In the genomic region with DNA sequence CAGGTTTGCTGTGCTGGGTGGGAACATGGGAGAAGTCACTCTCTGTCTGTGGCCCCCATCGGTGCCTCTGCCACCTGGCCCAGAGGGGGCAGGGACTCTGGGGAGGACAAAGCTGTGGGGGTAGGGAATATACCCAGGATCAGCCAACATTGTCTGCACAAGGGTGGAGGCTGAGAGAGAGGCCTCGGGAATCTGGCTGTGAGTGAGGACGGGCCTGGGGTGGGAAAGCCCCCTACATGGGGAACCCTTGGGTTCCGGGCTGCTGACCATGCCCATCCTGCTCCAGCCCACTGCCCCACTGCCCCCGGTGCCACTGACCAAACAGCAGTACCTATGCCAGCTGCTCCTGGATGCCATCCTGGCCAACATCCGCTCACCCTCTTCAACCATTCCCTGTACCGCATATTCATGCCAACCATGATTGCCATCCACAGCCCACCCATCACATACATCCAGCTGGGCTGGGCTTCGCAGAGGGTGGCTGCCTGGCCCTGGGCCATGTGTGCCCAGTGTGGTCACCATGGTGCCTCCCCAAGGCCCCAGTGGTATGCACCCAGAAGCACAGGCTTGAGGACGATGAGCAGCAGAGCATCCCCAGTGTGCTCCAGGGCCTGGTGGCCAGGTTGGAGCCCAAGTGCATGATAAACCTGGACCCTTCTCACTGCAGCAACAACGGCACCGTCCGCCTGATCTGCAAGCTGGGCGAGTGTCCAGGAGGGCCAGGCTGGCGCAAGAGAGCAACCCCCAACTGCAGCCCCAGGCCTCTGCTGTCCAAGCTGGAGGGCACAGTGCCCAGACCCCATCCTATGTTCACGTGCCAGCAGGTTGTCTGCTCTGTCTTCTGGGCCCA, we compare ENCODE assay signal across 22 cellular contexts. TPM values are rescaled to one million over a fixed set of nuclear protein-coding genes. Genes with fewer than 3 reads are reported as not detected.
DNase-seq lines count a peak whose midpoint lies in the region; ATAC-seq, FAIRE-seq and TF ChIP-seq lines count a peak whose summit lies in the region.
"Had no signal": no experiment of that assay in that cellular context is flagged by ENCODE, and none has a peak within 500 bp of the region (broad histone marks: within the 10 kb centered on the region; RNA-seq: fewer than 3 reads in every experiment).

No MANE protein-coding gene starts in this region.

- H3K9me3 Mint-ChIP-seq in endodermal cell: no peaks in the 10 kb centered on the region
- no peaks in the 10 kb centered on the region for H3K9me3 Mint-ChIP-seq in type B pancreatic cell
- H3K9me3 Mint-ChIP-seq: CD4-positive, alpha-beta T cell had no signal

- H3K27ac ChIP-seq in K562 (ENCODE audit: extremely low read depth, low read depth, low read length) (no peak overlapping the region), endodermal cell (ENCODE audit: low read depth, low read length) (no peak overlapping the region), osteoblast (ENCODE audit: low read depth, low read length) (no peak overlapping the region)
- H3K27ac ChIP-seq: GM23248, Peyer's patch had no signal

- H3K27ac Mint-ChIP-seq in endodermal cell: no peak overlapping the region
- no peak overlapping the region for H3K27ac Mint-ChIP-seq in type B pancreatic cell
- H3K27ac Mint-ChIP-seq: CD4-positive, alpha-beta T cell had no signal

- H3K4me1 Mint-ChIP-seq in endodermal cell (no peaks in the 10 kb centered on the region), type B pancreatic cell (ENCODE audit: unreplicated experiment) (peaks cover 5% of the 10 kb centered on the region)

- H3K4me3 ChIP-seq in K562 (no peak overlapping the region), endodermal cell (ENCODE audit: low read length) (no peak overlapping the region), osteoblast (ENCODE audit: insufficient read depth, low read length) (no peak overlapping the region)
- H3K4me3 ChIP-seq: GM23248, HAP-1, Peyer's patch had no signal

- ATAC-seq in K562 (no peak), HG02642 (IDR thresholded peaks at IDR 0.05; ENCODE audit: poor library complexity, unreplicated experiment) (no peak), HG03095 (IDR thresholded peaks at IDR 0.05; ENCODE audit: unreplicated experiment) (no peak)

- CTCF ChIA-PET in K562 (lab: Yijun Ruan, JAX; ENCODE audit: low intra/inter-chr PET ratio): no interaction called here

- TF ChIP-seq RAD21 in K562 (CRISPR knock-in tag; conservative IDR thresholded peaks at IDR 0.05 in 1 of 2, IDR thresholded peaks at IDR 0.05 in 1 of 2): no peak

- no peaks in the 10 kb centered on the region for H3K27me3 ChIP-seq in K562 (ENCODE audit: control insufficient read depth in 2 of 2, insufficient read depth in 2 of 2, low read length in 2 of 2)
- H3K27me3 ChIP-seq in endodermal cell (ENCODE audit: control insufficient read depth, insufficient read depth, low read length, poor library complexity, severe bottlenecking): no peaks in the 10 kb centered on the region
- no peaks in the 10 kb centered on the region for H3K27me3 ChIP-seq in osteoblast (ENCODE audit: insufficient read depth, low read length)
- H3K27me3 ChIP-seq: Peyer's patch had no signal

- WGBS in K562 (ENCODE audit: insufficient coverage, low coverage, missing lambda C conversion rate): 45% methylated on average over 13 of the region's 15 CpGs
- 92 to 97% methylated on average over 8 to 15 of the region's 15 CpGs for WGBS in endodermal cell (ENCODE audit: insufficient coverage in 1 of 2, insufficient read length in 1 of 2), 2 experiments

- BruUV-seq in K562 (replicated peaks; lab: Mats Ljungman, UMichigan): no TSS peak

- POLR2A ChIA-PET in K562 (lab: Yijun Ruan, JAX): no interaction called here

- no peak overlapping the region for H3K4me2 ChIP-seq in K562 (ENCODE audit: insufficient read depth, low read length)
- no peak overlapping the region for H3K4me2 ChIP-seq in osteoblast (ENCODE audit: insufficient read depth, low read length)

- no peak for TF ChIP-seq POLR2A in K562 (conservative IDR thresholded peaks at IDR 0.05)

- no peak for TF ChIP-seq EP300 in K562 (IDR thresholded peaks at IDR 0.05; ENCODE audit: low read length)

- no peak overlapping the region for H3K4me3 Mint-ChIP-seq in endodermal cell
- H3K4me3 Mint-ChIP-seq in type B pancreatic cell: no peak overlapping the region
- H3K4me3 Mint-ChIP-seq: CD4-positive, alpha-beta T cell had no signal

- no peak for DNase-seq in K562 (ENCODE audit: extremely low read depth in 1 of 4, low spot score in 3 of 4)
- peak; percentile 31 for DNase-seq in endodermal cell
- DNase-seq in osteoblast (ENCODE audit: insufficient read length, low spot score, missing footprints): peak; percentile 19
- peak; percentile 65 for DNase-seq in type B pancreatic cell (ENCODE audit: extremely low spot score, unreplicated experiment)
- no peak for DNase-seq in SW480 (ENCODE audit: low spot score)
- DNase-seq: CD4-positive, alpha-beta T cell; COR-L47; DMS 273 treated with DMSO at 0.1 percent for 48 hours; DMS79 treated with DMSO at 0.1 percent for 48 hours; GM23248; IMR-90; NCI-H1694 treated with DMSO at 0.1 percent for 48 hours; NCI-H2081 treated with DMSO at 0.1 percent for 48 hours; NCI-H2171 treated with DMSO at 0.1 percent for 48 hours; NCI-H524 treated with DMSO at 0.1 percent for 48 hours; NCI-H82 had no signal

- H4K20me1 ChIP-seq in K562 (replicated peaks; ENCODE audit: control insufficient read depth, insufficient read depth, low read length) (no peaks in the 10 kb centered on the region), osteoblast (ENCODE audit: insufficient read depth, low read length) (no peaks in the 10 kb centered on the region)

- H3K9ac ChIP-seq in K562 (ENCODE audit: insufficient read depth in 1 of 2, low read depth in 2 of 2, low read length in 2 of 2) (no peak overlapping the region), endodermal cell (ENCODE audit: extremely low read depth, low read length, poor library complexity, severe bottlenecking) (no peak overlapping the region)
- H3K9ac ChIP-seq: GM23248 had no signal

- in situ Hi-C loops in K562 (cut with MboI): loop anchor here (10.0 kb wide), 1 partner anchor 1079 kb away; no protein-coding TSS in a partner anchor

- H3K4me1 ChIP-seq in K562 (replicated peaks in 1 of 2; ENCODE audit: control insufficient read depth in 2 of 2, insufficient read depth in 2 of 2, low read length in 2 of 2): peaks cover 0 to 10% of the 10 kb centered on the region in 2 experiments; a peak in 1 of 5 replicates
- no peaks in the 10 kb centered on the region for H3K4me1 ChIP-seq in endodermal cell (ENCODE audit: control insufficient read depth, insufficient read depth, low read length)
- H3K4me1 ChIP-seq in osteoblast (ENCODE audit: insufficient read depth, low read length): no peaks in the 10 kb centered on the region
- H3K4me1 ChIP-seq: HAP-1, Peyer's patch had no signal

- H3K9me3 ChIP-seq in K562 (replicated peaks; ENCODE audit: control insufficient read depth, insufficient read depth, low read depth, low read length) (no peaks in the 10 kb centered on the region), endodermal cell (ENCODE audit: control insufficient read depth, low read length) (no peaks in the 10 kb centered on the region), osteoblast (ENCODE audit: low read depth, low read length) (no peaks in the 10 kb centered on the region)
- H3K9me3 ChIP-seq: HAP-1, Peyer's patch had no signal

- H3K79me2 ChIP-seq in K562 (ENCODE audit: control insufficient read depth, insufficient read depth, low read length) (peaks cover 27% of the 10 kb centered on the region), osteoblast (ENCODE audit: insufficient read depth, low read length) (no peaks in the 10 kb centered on the region)

- H3K27me3 Mint-ChIP-seq in endodermal cell (ENCODE audit: insufficient read depth): no peaks in the 10 kb centered on the region
- no peaks in the 10 kb centered on the region for H3K27me3 Mint-ChIP-seq in type B pancreatic cell
- H3K27me3 Mint-ChIP-seq: CD4-positive, alpha-beta T cell had no signal

- H3K9me1 ChIP-seq in K562 (ENCODE audit: control insufficient read depth, insufficient read depth, low read length): no peaks in the 10 kb centered on the region

- no peaks in the 10 kb centered on the region for H3K36me3 Mint-ChIP-seq in endodermal cell (ENCODE audit: low read depth)
- H3K36me3 Mint-ChIP-seq in type B pancreatic cell: no peaks in the 10 kb centered on the region

- intact Hi-C loops in K562 (cut with micrococcal nuclease): no loop called here

- TF ChIP-seq CTCF in K562 (IDR thresholded peaks at IDR 0.05 in 2 of 3, conservative IDR thresholded peaks at IDR 0.05 in 1 of 3; ENCODE audit: insufficient read depth in 2 of 3, low read depth in 1 of 3, low read length in 3 of 3) (no peak), endodermal cell (conservative IDR thresholded peaks at IDR 0.05) (no peak), osteoblast (IDR thresholded peaks at IDR 0.05; ENCODE audit: extremely low read depth, low read depth, low read length) (no peak), type B pancreatic cell (conservative IDR thresholded peaks at IDR 0.05) (no peak)

- no peak for FAIRE-seq in K562 (lab: Jason Lieb, UNC)

- no peak overlapping the region for H2AFZ ChIP-seq in K562 (ENCODE audit: low read depth, low read length)
- no peak overlapping the region for H2AFZ ChIP-seq in osteoblast (ENCODE audit: low read length)
- H2AFZ ChIP-seq: GM23248 had no signal

- H3K36me3 ChIP-seq in K562 (ENCODE audit: control insufficient read depth, insufficient read depth, low read length) (no peaks in the 10 kb centered on the region), endodermal cell (ENCODE audit: control insufficient read depth, insufficient read depth, low read length) (no peaks in the 10 kb centered on the region), osteoblast (ENCODE audit: insufficient read depth, low read length) (no peaks in the 10 kb centered on the region)
- H3K36me3 ChIP-seq: HAP-1, Peyer's patch had no signal

RNA-seq across cellular contexts. Expression of gene POTEF, which starts 6.9 kb away (rescaled TPM):
- 6.4 and 10.3 TPM in 2 replicates for total RNA-seq in K562 (2011; cell fraction: chromatin; rRNA removed; ENCODE audit: low replicate concordance)
- 5.8 and 8.0 TPM in 2 replicates for total RNA-seq in K562 (2011; cell fraction: nucleolus; rRNA removed)
- total RNA-seq in K562 (2011; cell fraction: nucleoplasm; rRNA removed): 4.4 and 6.6 TPM in 2 replicates
- 0.23 and 0.33 TPM in 2 replicates for total RNA-seq in K562 (2014; rRNA removed)
- 0.38 and 0.51 TPM in 2 replicates for total RNA-seq in K562 (2014; rRNA removed; fragmentation: Illumina TruSeq; extraction: Trizol)
- total RNA-seq in K562 (2015; rRNA removed; fragmentation: Illumina TruSeq; extraction: Trizol): 0.33 and 0.41 TPM in 2 replicates
- 2.1 and 2.2 TPM in 2 replicates for total RNA-seq in K562 (2021)
- polyA plus RNA-seq in K562 (2011; rRNA removed): 0.09 and 0.15 TPM in 2 replicates
- polyA plus RNA-seq in K562 (2011; cell fraction: cytosol; rRNA removed): 0.06 and 0.09 TPM in 2 replicates
- 0.90 and 2.3 TPM in 2 replicates for polyA plus RNA-seq in K562 (2011; cell fraction: nucleus; rRNA removed)
- 0.10 and 0.24 TPM in 2 replicates for polyA plus RNA-seq in K562 (2012)
- 0.25 and 0.26 TPM in 2 replicates for polyA plus RNA-seq in K562 (2014; fragmentation: Illumina TruSeq; extraction: Trizol)
- under 1 TPM in 1 of 2 experiments, not detected in 1; 0.04 TPM for polyA plus RNA-seq in K562 (2014; fragmentation: Nextera tagmentation; extraction: Ambion mirVana)
- 0.18 and 0.28 TPM in 2 replicates for polyA plus RNA-seq in K562 (2014; rRNA removed)
- polyA minus RNA-seq in K562 (2011; rRNA and poly(A)+ RNA removed): 0.57 and 0.74 TPM in 2 replicates
- polyA minus RNA-seq in K562 (2011; cell fraction: cytosol; rRNA and poly(A)+ RNA removed): 0.36 TPM in 1 of 2 replicates, not detected in the other
- 4.0 and 4.8 TPM in 2 replicates for polyA minus RNA-seq in K562 (2011; cell fraction: nucleus; rRNA and poly(A)+ RNA removed)
- total RNA-seq in endodermal cell: 10 to 100 TPM in 1 of 2 donors, under 1 TPM in 1; 0.18 to 12.7 TPM
- 0.18 TPM for polyA plus RNA-seq in endodermal cell (2013, experiment 1 of 2)
- 0.17 TPM for polyA plus RNA-seq in endodermal cell (2013, experiment 2 of 2)
- 0.29 TPM in 1 of 2 replicates, not detected in the other for total RNA-seq in osteoblast
- total RNA-seq in type B pancreatic cell (ENCODE audit: low replicate concordance): 14.2 and 25.0 TPM in 2 replicates
- total RNA-seq: A673; CD4-positive, alpha-beta T cell; GM23248; IMR-90 had no signal
- polyA plus RNA-seq: BJ, GM23248, IMR-90 had no signal

RNA-seq across cellular contexts. Expression of gene CCDC74B, which starts 9.0 kb away (rescaled TPM):
- 4.0 and 15.6 TPM in 2 replicates for total RNA-seq in K562 (2011; cell fraction: chromatin; rRNA removed; ENCODE audit: low replicate concordance)
- total RNA-seq in K562 (2011; cell fraction: nucleolus; rRNA removed): 8.2 and 11.2 TPM in 2 replicates
- total RNA-seq in K562 (2011; cell fraction: nucleoplasm; rRNA removed): 6.4 and 6.6 TPM in 2 replicates
- total RNA-seq in K562 (2014; rRNA removed): 0.59 and 0.65 TPM in 2 replicates
- total RNA-seq in K562 (2014; rRNA removed; fragmentation: Illumina TruSeq; extraction: Trizol): 0.11 and 0.19 TPM in 2 replicates
- 0.25 and 0.57 TPM in 2 replicates for total RNA-seq in K562 (2015; rRNA removed; fragmentation: Illumina TruSeq; extraction: Trizol)
- total RNA-seq in K562 (2021): 1.0 and 1.4 TPM in 2 replicates
- polyA plus RNA-seq in K562 (2011; rRNA removed): 1.2 and 2.1 TPM in 2 replicates
- polyA plus RNA-seq in K562 (2011; cell fraction: cytosol; rRNA removed): 0.68 and 1.6 TPM in 2 replicates
- polyA plus RNA-seq in K562 (2011; cell fraction: nucleus; rRNA removed): 16.4 and 25.1 TPM in 2 replicates
- 2.9 and 6.0 TPM in 2 replicates for polyA plus RNA-seq in K562 (2012)
- polyA plus RNA-seq in K562 (2014; fragmentation: Illumina TruSeq; extraction: Trizol): 0.28 and 0.45 TPM in 2 replicates
- polyA plus RNA-seq in K562 (2014; fragmentation: Nextera tagmentation; extraction: Ambion mirVana): under 1 TPM in 1 of 2 experiments, not detected in 1; 0.04 TPM
- 1.5 and 1.6 TPM in 2 replicates for polyA plus RNA-seq in K562 (2014; rRNA removed)
- polyA minus RNA-seq in K562 (2011; rRNA and poly(A)+ RNA removed): 0.18 and 0.42 TPM in 2 replicates
- 0.36 TPM in 1 of 2 replicates, not detected in the other for polyA minus RNA-seq in K562 (2011; cell fraction: cytosol; rRNA and poly(A)+ RNA removed)
- 1.9 TPM in 2 replicates for polyA minus RNA-seq in K562 (2011; cell fraction: nucleus; rRNA and poly(A)+ RNA removed)
- 10 to 100 TPM in 1 of 2 donors, 1 to 10 TPM in 1; 8.7 to 10.4 TPM for total RNA-seq in endodermal cell
- polyA plus RNA-seq in endodermal cell (2013, experiment 1 of 2): 30.4 TPM
- 32.4 TPM for polyA plus RNA-seq in endodermal cell (2013, experiment 2 of 2)
- total RNA-seq in osteoblast: 5.4 and 10.9 TPM in 2 replicates
- 10.3 and 15.4 TPM in 2 replicates for total RNA-seq in type B pancreatic cell (ENCODE audit: low replicate concordance)

RNA-seq across cellular contexts. Expression of gene SMPD4, which starts 45.5 kb away (rescaled TPM):
- total RNA-seq in K562 (2011; cell fraction: chromatin; rRNA removed; ENCODE audit: low replicate concordance): 91.3 and 261 TPM in 2 replicates
- total RNA-seq in K562 (2011; cell fraction: nucleolus; rRNA removed): 155 and 168 TPM in 2 replicates
- 102 and 110 TPM in 2 replicates for total RNA-seq in K562 (2011; cell fraction: nucleoplasm; rRNA removed)
- total RNA-seq in K562 (2014; rRNA removed) (46.6 and 61.6 TPM in 2 replicates), K562 (2014; rRNA removed; fragmentation: Illumina TruSeq; extraction: Trizol) (25.7 and 26.0 TPM in 2 replicates), K562 (2015; rRNA removed; fragmentation: Illumina TruSeq; extraction: Trizol) (35.7 and 39.6 TPM in 2 replicates), K562 (2021) (108 and 123 TPM in 2 replicates), endodermal cell (10 to 100 TPM; 81.6 to 93.9 TPM), osteoblast (18.3 and 24.2 TPM in 2 replicates), type B pancreatic cell (ENCODE audit: low replicate concordance) (77.0 and 79.6 TPM in 2 replicates)
- polyA plus RNA-seq in K562 (2011; rRNA removed) (33.4 and 80.6 TPM in 2 replicates), K562 (2014; fragmentation: Illumina TruSeq; extraction: Trizol) (79.3 and 102 TPM in 2 replicates), K562 (2014; fragmentation: Nextera tagmentation; extraction: Ambion mirVana) (1 to 10 TPM; 7.5 to 8.8 TPM), K562 (2014; rRNA removed) (65.1 and 71.4 TPM in 2 replicates)
- polyA plus RNA-seq in K562 (2011; cell fraction: cytosol; rRNA removed): 38.3 and 60.1 TPM in 2 replicates
- polyA plus RNA-seq in K562 (2011; cell fraction: nucleus; rRNA removed): 258 and 368 TPM in 2 replicates
- 62.6 and 64.0 TPM in 2 replicates for polyA plus RNA-seq in K562 (2012)
- 26.6 and 35.5 TPM in 2 replicates for polyA minus RNA-seq in K562 (2011; rRNA and poly(A)+ RNA removed)
- polyA minus RNA-seq in K562 (2011; cell fraction: cytosol; rRNA and poly(A)+ RNA removed): 63.5 and 85.1 TPM in 2 replicates
- polyA minus RNA-seq in K562 (2011; cell fraction: nucleus; rRNA and poly(A)+ RNA removed): 80.4 and 94.5 TPM in 2 replicates
- polyA plus RNA-seq in endodermal cell (2013, experiment 1 of 2): 66.7 TPM
- polyA plus RNA-seq in endodermal cell (2013, experiment 2 of 2): 60.4 TPM

RNA-seq across cellular contexts. Expression of gene MZT2B, which starts 46.1 kb away (rescaled TPM):
- total RNA-seq in K562 (2011; cell fraction: chromatin; rRNA removed; ENCODE audit: low replicate concordance): 10.2 and 28.9 TPM in 2 replicates
- 71.5 and 79.0 TPM in 2 replicates for total RNA-seq in K562 (2011; cell fraction: nucleolus; rRNA removed)
- 32.1 and 38.3 TPM in 2 replicates for total RNA-seq in K562 (2011; cell fraction: nucleoplasm; rRNA removed)
- total RNA-seq in K562 (2014; rRNA removed) (435 and 624 TPM in 2 replicates), K562 (2014; rRNA removed; fragmentation: Illumina TruSeq; extraction: Trizol) (15.9 and 19.3 TPM in 2 replicates), K562 (2015; rRNA removed; fragmentation: Illumina TruSeq; extraction: Trizol) (102 and 115 TPM in 2 replicates), K562 (2021) (379 and 394 TPM in 2 replicates), endodermal cell (100 to 1,000 TPM; 161 to 224 TPM), osteoblast (128 and 129 TPM in 2 replicates), type B pancreatic cell (ENCODE audit: low replicate concordance) (164 and 224 TPM in 2 replicates)
- polyA plus RNA-seq in K562 (2011; rRNA removed) (114 and 170 TPM in 2 replicates), K562 (2014; fragmentation: Illumina TruSeq; extraction: Trizol) (12.5 and 57.0 TPM in 2 replicates), K562 (2014; fragmentation: Nextera tagmentation; extraction: Ambion mirVana) (1 to 10 TPM; 5.1 to 9.3 TPM), K562 (2014; rRNA removed) (321 and 383 TPM in 2 replicates)
- 101 and 352 TPM in 2 replicates for polyA plus RNA-seq in K562 (2011; cell fraction: cytosol; rRNA removed)
- 57.8 and 72.4 TPM in 2 replicates for polyA plus RNA-seq in K562 (2011; cell fraction: nucleus; rRNA removed)
- polyA plus RNA-seq in K562 (2012): 267 and 316 TPM in 2 replicates
- 3.0 and 3.9 TPM in 2 replicates for polyA minus RNA-seq in K562 (2011; rRNA and poly(A)+ RNA removed)
- 41.0 and 73.4 TPM in 2 replicates for polyA minus RNA-seq in K562 (2011; cell fraction: cytosol; rRNA and poly(A)+ RNA removed)
- polyA minus RNA-seq in K562 (2011; cell fraction: nucleus; rRNA and poly(A)+ RNA removed): 24.0 and 37.5 TPM in 2 replicates
- polyA plus RNA-seq in endodermal cell (2013, experiment 1 of 2): 222 TPM
- 208 TPM for polyA plus RNA-seq in endodermal cell (2013, experiment 2 of 2)

Comparison
In these comparisons a context has a peak if more than half of its experiments do, and no peak if none do; other contexts are left out.
1. DNase-seq: peak in endodermal cell (single experiment), osteoblast (single experiment) and type B pancreatic cell (single experiment); none in K562 (0 of 4) and SW480 (single experiment).